16 cellular contexts compared by ENCODE assay signal in genomic region chr1:169300854-169301253, GRCh38.
DNase-seq lines count a peak whose midpoint lies in the region; FAIRE-seq and TF ChIP-seq lines count a peak whose summit lies in the region.
"Had no signal": no experiment of that assay in that cellular context is flagged by ENCODE, and none has a peak within 500 bp of the region (broad histone marks: within the 10 kb centered on the region; RNA-seq: fewer than 3 reads in every experiment).

No MANE protein-coding gene starts in this region.

- no peak for TF ChIP-seq POLR2A in H54 (IDR thresholded peaks at IDR 0.05; ENCODE audit: low read depth, low read length)

- in situ Hi-C loops in GM13976 (cut with MboI; ENCODE audit: low sequenced_read_pairs, unreplicated experiment): no loop called here

- no peak for TF ChIP-seq CTCF in GM13976 (IDR thresholded peaks at IDR 0.05; ENCODE audit: borderline replicate concordance, control extremely low read depth, extremely low read depth, insufficient read depth, missing control alignments)

- FAIRE-seq in H54 (lab: Jason Lieb, UNC): peak; percentile 11
- FAIRE-seq: GM19239, HepG2 had no signal

- DNase-seq in EH (ENCODE audit: low read depth) (peak; percentile 43), H54 (ENCODE audit: insufficient read length, low spot score) (no peak), astrocyte of the hippocampus (ENCODE audit: low read depth, low spot score) (peak; percentile 19), SIG-M5 treated with dmso at 0.1 percent for 504 hours (lab: John Stamatoyannopoulos, UW; ENCODE audit: unreplicated experiment) (no peak), HT-29 (ENCODE audit: low spot score) (no peak), hypothalamus (lab: John Stamatoyannopoulos, UW) (no peak), GM13976 (ENCODE audit: low spot score) (no peak)
- DNase-seq: 8988T; CD4-positive, alpha-beta memory T cell; DMS 273 treated with DMSO at 0.1 percent for 48 hours; GF-D8; GM23248; H7; HFFc6 had no signal

Comparison
In these comparisons a context has a peak if more than half of its experiments do, and no peak if none do; other contexts are left out.
1. DNase-seq: peak in EH (single experiment) and astrocyte of the hippocampus (single experiment); none in H54 (single experiment), SIG-M5 treated with dmso at 0.1 percent for 504 hours (single experiment), HT-29 (single experiment), hypothalamus (0 of 51) and GM13976 (single experiment).